8 cellular contexts compared by ENCODE assay signal in genomic region chr14:91980157-91980556, GRCh38. TPM values are rescaled to one million over a fixed set of nuclear protein-coding genes. Genes with fewer than 3 reads are reported as not detected.
A peak's percentile ranks its signal among the peaks of the same experiment; 100 is the strongest.
DNase-seq lines count a peak whose midpoint lies in the region; ATAC-seq and TF ChIP-seq lines count a peak whose summit lies in the region.

No MANE protein-coding gene starts in this region.

- no peaks in the 10 kb centered on the region for H3K27me3 Mint-ChIP-seq in activated CD8-positive, alpha-beta T cell treated with anti-CD3 and anti-CD28 coated beads for 36 hours
- no peaks in the 10 kb centered on the region for H3K27me3 Mint-ChIP-seq in memory B cell

- no peaks in the 10 kb centered on the region for H3K9me3 Mint-ChIP-seq in activated CD8-positive, alpha-beta T cell treated with anti-CD3 and anti-CD28 coated beads for 36 hours
- H3K9me3 Mint-ChIP-seq in memory B cell: no peaks in the 10 kb centered on the region

- CTCF ChIA-PET in activated CD8-positive, alpha-beta T cell treated with anti-CD3 and anti-CD28 coated beads for 36 hours (lab: Charles Lee): interaction anchor here (0.6 kb wide), 1 partner anchor 162 kb away, joined by 3 read pairs; no protein-coding TSS in a partner anchor

- POLR2A ChIA-PET in activated CD8-positive, alpha-beta T cell treated with anti-CD3 and anti-CD28 coated beads for 36 hours (lab: Charles Lee): interaction anchor here (0.6 kb wide), 1 partner anchor 60 kb away, joined by 3 read pairs; no protein-coding TSS in a partner anchor

- peaks cover 25% of the 10 kb centered on the region for H3K36me3 Mint-ChIP-seq in activated CD8-positive, alpha-beta T cell treated with anti-CD3 and anti-CD28 coated beads for 36 hours (ENCODE audit: low read depth)
- peaks cover 34% of the 10 kb centered on the region for H3K36me3 Mint-ChIP-seq in memory B cell

- H3K4me3 Mint-ChIP-seq in activated CD8-positive, alpha-beta T cell treated with anti-CD3 and anti-CD28 coated beads for 36 hours: no peak overlapping the region
- H3K4me3 Mint-ChIP-seq in memory B cell: no peak overlapping the region

- ATAC-seq in HG03045 (IDR thresholded peaks at IDR 0.05; ENCODE audit: unreplicated experiment): peak; percentile 57
- ATAC-seq in activated CD8-positive, alpha-beta T cell treated with anti-CD3 and anti-CD28 coated beads for 36 hours: peak; percentile 95
- ATAC-seq in memory B cell (ENCODE audit: low read depth): no peak
- no peak for ATAC-seq in GM19035 (IDR thresholded peaks at IDR 0.05; ENCODE audit: unreplicated experiment)

- no peak for TF ChIP-seq CTCF in activated CD8-positive, alpha-beta T cell treated with anti-CD3 and anti-CD28 coated beads for 36 hours (IDR thresholded peaks at IDR 0.05)

- peak; percentile 12 for DNase-seq in DMS53 (lab: John Stamatoyannopoulos, UW)
- no peak for DNase-seq in DMS53 treated with DMSO at 0.1 percent for 48 hours (lab: John Stamatoyannopoulos, UW; ENCODE audit: unreplicated experiment)
- DNase-seq in activated CD8-positive, alpha-beta T cell treated with anti-CD3 and anti-CD28 coated beads for 36 hours: no peak
- no peak for DNase-seq in memory B cell (ENCODE audit: low spot score in 2 of 2)
- no peak for DNase-seq in NCI-H524 (lab: John Stamatoyannopoulos, UW)
- no peak for DNase-seq in NCI-H2171 treated with DMSO at 0.1 percent for 48 hours (lab: John Stamatoyannopoulos, UW)

- peaks cover 27% of the 10 kb centered on the region for H3K4me1 Mint-ChIP-seq in activated CD8-positive, alpha-beta T cell treated with anti-CD3 and anti-CD28 coated beads for 36 hours (ENCODE audit: low read depth)
- no peaks in the 10 kb centered on the region for H3K4me1 Mint-ChIP-seq in memory B cell

- H3K27ac Mint-ChIP-seq in activated CD8-positive, alpha-beta T cell treated with anti-CD3 and anti-CD28 coated beads for 36 hours: no peak overlapping the region
- H3K27ac Mint-ChIP-seq in memory B cell: peak overlapping the region; percentile 8

- intact Hi-C loops in activated CD8-positive, alpha-beta T cell treated with anti-CD3 and anti-CD28 coated beads for 36 hours (cut with micrococcal nuclease): no loop called here

RNA-seq across cellular contexts. Expression of gene FBLN5, which starts 32.7 kb away (rescaled TPM):
- total RNA-seq in activated CD8-positive, alpha-beta T cell treated with anti-CD3 and anti-CD28 coated beads for 36 hours: 1 to 10 TPM; 1.3 to 1.4 TPM

RNA-seq across cellular contexts. Expression of gene TRIP11, which starts 59.7 kb away (rescaled TPM):
- total RNA-seq in activated CD8-positive, alpha-beta T cell treated with anti-CD3 and anti-CD28 coated beads for 36 hours: 10 to 100 TPM; 33.5 to 35.5 TPM

Comparison
In these comparisons a context has a peak if more than half of its experiments do, and no peak if none do; other contexts are left out.
1. ATAC-seq: peak in HG03045 (single experiment) and activated CD8-positive, alpha-beta T cell treated with anti-CD3 and anti-CD28 coated beads for 36 hours (single experiment); none in memory B cell (single experiment) and GM19035 (single experiment).